In the genomic region with DNA sequence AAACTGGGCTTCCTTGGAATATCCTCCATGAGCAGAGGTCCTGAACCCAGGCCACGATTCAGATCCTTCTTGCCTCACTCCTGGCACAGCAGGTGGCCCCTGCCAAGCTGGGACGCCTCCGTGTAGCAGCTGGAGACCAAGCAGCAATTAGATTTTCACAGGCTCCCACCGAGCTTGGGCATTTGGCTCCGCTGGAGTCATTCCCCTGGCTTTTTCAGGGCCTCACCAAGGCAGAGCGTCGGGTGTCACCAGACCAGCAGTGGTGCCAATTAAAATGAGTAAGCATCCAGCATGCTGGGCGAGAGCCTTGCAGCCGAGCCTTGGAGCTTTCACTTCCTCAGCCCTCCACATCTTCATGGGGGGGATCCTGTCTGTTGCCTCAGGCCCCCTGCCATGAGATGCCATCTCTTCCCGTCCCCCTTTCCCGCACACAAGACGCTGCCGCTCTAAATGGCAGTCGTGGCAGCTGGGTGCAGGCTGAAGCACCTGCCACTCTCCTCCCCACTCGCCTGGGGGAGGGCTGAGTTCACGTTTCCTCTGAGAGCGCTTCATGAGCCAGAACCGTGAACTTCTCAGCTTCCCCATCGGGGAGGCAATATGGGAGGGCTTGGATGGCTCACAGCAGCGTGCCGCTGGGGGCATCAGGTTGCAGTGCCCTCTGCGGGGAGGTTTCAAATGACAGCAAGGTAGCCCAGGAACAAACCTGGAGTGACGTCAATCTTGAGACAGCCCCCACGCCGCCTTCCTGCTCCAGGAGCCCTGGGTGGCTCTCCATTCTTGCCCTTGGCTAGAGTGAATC, we compare ENCODE assay signal across 8 cellular contexts. TPM values are rescaled to one million over a fixed set of nuclear protein-coding genes. Genes with fewer than 3 reads are reported as not detected.
DNase-seq lines count a peak whose midpoint lies in the region; ATAC-seq and TF ChIP-seq lines count a peak whose summit lies in the region.

No MANE protein-coding gene starts in this region.

- peaks cover 43% of the 10 kb centered on the region for H3K4me1 Mint-ChIP-seq in activated naive CD8-positive, alpha-beta T cell treated with anti-CD3 and anti-CD28 coated beads for 36 hours

- peak overlapping the region; percentile 75 for H3K4me3 Mint-ChIP-seq in activated naive CD8-positive, alpha-beta T cell treated with anti-CD3 and anti-CD28 coated beads for 36 hours

- no peaks in the 10 kb centered on the region for H3K27me3 ChIP-seq in HL-60 (ENCODE audit: insufficient read depth, poor library complexity, severe bottlenecking)

- peak overlapping the region; percentile 5; the same call in 1 of the 2 replicates for H3K27ac ChIP-seq in HL-60 (replicated peaks)

- peak; percentile 66 for ATAC-seq in GM19455 (IDR thresholded peaks at IDR 0.05; ENCODE audit: unreplicated experiment)

- H3K9me3 Mint-ChIP-seq in activated naive CD8-positive, alpha-beta T cell treated with anti-CD3 and anti-CD28 coated beads for 36 hours, result no peaks in the 10 kb centered on the region

- H3K27me3 Mint-ChIP-seq in activated naive CD8-positive, alpha-beta T cell treated with anti-CD3 and anti-CD28 coated beads for 36 hours, result no peaks in the 10 kb centered on the region

- no peak overlapping the region for H3K4me3 ChIP-seq in HL-60 (replicated peaks; ENCODE audit: insufficient read depth, low read length)

- H3K36me3 Mint-ChIP-seq in activated naive CD8-positive, alpha-beta T cell treated with anti-CD3 and anti-CD28 coated beads for 36 hours, result peaks cover 54% of the 10 kb centered on the region

- DNase-seq in C1 segment of cervical spinal cord (lab: John Stamatoyannopoulos, UW) (peak in 12 of 14 donors; percentile 37 to 82 (median 66)), HL-60 (ENCODE audit: low read depth in 1 of 2, low spot score in 1 of 2) (peak; percentile 77 to 90), SIG-M5 (lab: John Stamatoyannopoulos, UW) (peak; percentile 93), kidney glomerular epithelial cell (lab: John Stamatoyannopoulos, UW) (peak; percentile 51), NCI-H1930 (lab: John Stamatoyannopoulos, UW) (no peak)
- DNase-seq in activated naive CD8-positive, alpha-beta T cell treated with anti-CD3 and anti-CD28 coated beads for 36 hours, result peak; percentile 78
- peak; percentile 25 to 54 (median 50) for DNase-seq in stimulated activated CD4-positive, alpha-beta T cell treated with anti-CD3 and anti-CD28 coated beads, TNF-alpha, amount 100 ng/mL, for 4 hours (ENCODE audit: low read depth in 3 of 3)

- peak overlapping the region; percentile 90 for H3K27ac Mint-ChIP-seq in activated naive CD8-positive, alpha-beta T cell treated with anti-CD3 and anti-CD28 coated beads for 36 hours

- peak; percentile 20 for TF ChIP-seq CTCF in HL-60 (IDR thresholded peaks at IDR 0.05; ENCODE audit: insufficient read depth, low read length)

RNA-seq across cellular contexts. Expression of a gene that starts 11.7 kb away (rescaled TPM):
- 10 to 100 TPM; 20.5 to 25.0 TPM for total RNA-seq in activated naive CD8-positive, alpha-beta T cell treated with anti-CD3 and anti-CD28 coated beads for 36 hours

RNA-seq across cellular contexts. Expression of a gene that starts 47.5 kb away (rescaled TPM):
- 10 to 100 TPM; 28.9 to 31.1 TPM for total RNA-seq in activated naive CD8-positive, alpha-beta T cell treated with anti-CD3 and anti-CD28 coated beads for 36 hours

RNA-seq across cellular contexts. Expression of a gene that starts 47.7 kb away (rescaled TPM):
- total RNA-seq in activated naive CD8-positive, alpha-beta T cell treated with anti-CD3 and anti-CD28 coated beads for 36 hours, result 100 to 1,000 TPM; 136 to 145 TPM

Comparison
In these comparisons a context has a peak if more than half of its experiments do, and no peak if none do; other contexts are left out.
1. DNase-seq: peak in C1 segment of cervical spinal cord (12 of 14), HL-60 (2 of 2), SIG-M5 (single experiment), activated naive CD8-positive, alpha-beta T cell treated with anti-CD3 and anti-CD28 coated beads for 36 hours (single experiment), kidney glomerular epithelial cell (single experiment) and stimulated activated CD4-positive, alpha-beta T cell treated with anti-CD3 and anti-CD28 coated beads, TNF-alpha, amount 100 ng/mL, for 4 hours (3 of 3); none in NCI-H1930 (0 of 2).